ENCODE assay signal across 21 cellular contexts in the genomic region with DNA sequence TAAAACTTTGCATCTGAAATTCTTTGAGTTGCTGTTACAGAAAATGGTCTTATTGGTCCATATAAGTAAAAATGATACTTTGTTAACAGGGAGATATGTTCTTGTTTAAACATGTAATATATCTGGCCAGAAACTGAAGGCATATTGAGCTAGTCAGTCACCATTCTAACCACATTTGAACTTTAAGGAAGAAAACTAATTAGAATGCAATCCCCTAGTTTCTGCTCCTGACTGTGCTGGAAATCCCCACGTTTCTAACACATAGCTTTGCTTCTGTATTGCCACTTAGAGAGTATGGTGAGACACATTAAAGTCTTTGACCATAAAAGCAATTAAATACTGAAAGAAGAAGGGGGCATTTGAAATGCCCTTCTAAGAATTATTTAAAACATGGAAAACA. TPM values are rescaled to one million over a fixed set of nuclear protein-coding genes. Genes with fewer than 3 reads are reported as not detected.
A peak's percentile ranks its signal among the peaks of the same experiment; 100 is the strongest.
DNase-seq lines count a peak whose midpoint lies in the region; ATAC-seq and TF ChIP-seq lines count a peak whose summit lies in the region.
"Had no signal": no experiment of that assay in that cellular context is flagged by ENCODE, and none has a peak within 500 bp of the region (broad histone marks: within the 10 kb centered on the region; RNA-seq: fewer than 3 reads in every experiment).

No MANE protein-coding gene starts in this region.

- H3K9me3 Mint-ChIP-seq in activated naive CD4-positive, alpha-beta T cell treated with anti-CD3 and anti-CD28 coated beads for 36 hours, result peaks cover 30% of the 10 kb centered on the region
- peaks cover 25% of the 10 kb centered on the region for H3K9me3 Mint-ChIP-seq in activated naive CD8-positive, alpha-beta T cell treated with anti-CD3 and anti-CD28 coated beads for 36 hours
- H3K9me3 Mint-ChIP-seq in stimulated activated naive B cell treated with anti-CD40 and anti-IgM and Interleukin-4, amounts not matched to agents 10 μg/mL and 1 μg/mL and 100 μg/mL, for 72 hours, result peaks cover 17 to 18% of the 10 kb centered on the region in 2 donors

- intact Hi-C loops in activated naive CD4-positive, alpha-beta T cell treated with anti-CD3 and anti-CD28 coated beads for 36 hours (cut with micrococcal nuclease), result loop anchor here (1.0 to 2.0 kb wide), 3 partner anchors 15 to 66 kb away; no protein-coding TSS in a partner anchor
- intact Hi-C loops in right cardiac atrium (cut with DNase I), result no loop called here

- H3K27ac ChIP-seq in right cardiac atrium (ENCODE audit: low read length), result no peak overlapping the region
- H3K27ac ChIP-seq: adrenal gland, GM23248, HL-60, right atrium auricular region had no signal

- no peaks in the 10 kb centered on the region for H3K27me3 ChIP-seq in right cardiac atrium (ENCODE audit: control insufficient read depth, insufficient read depth)
- H3K27me3 ChIP-seq: adrenal gland, right atrium auricular region had no signal

- no peak for TF ChIP-seq CTCF in GM20000 (IDR thresholded peaks at IDR 0.05; ENCODE audit: extremely low read depth, missing control alignments)

- ATAC-seq in stimulated activated naive B cell treated with anti-CD40 and anti-IgM and Interleukin-4, amounts not matched to agents 10 μg/mL and 1 μg/mL and 100 μg/mL, for 72 hours (replicated peaks), result peak; percentile 76 to 77
- no peak for ATAC-seq in right cardiac atrium
- ATAC-seq: CD8-positive, alpha-beta T cell; mucosa of descending colon; WTC11 had no signal

- DNase-seq in activated naive CD4-positive, alpha-beta T cell treated with anti-CD3 and anti-CD28 coated beads for 36 hours, result peak; percentile 58
- DNase-seq in activated naive CD4-positive, alpha-beta T cell treated with Interleukin-2 at 50 U/mL for 16 hours, result no peak
- DNase-seq in GM20000 (ENCODE audit: low spot score) (peak; percentile 43), amniotic stem cell (lab: John Stamatoyannopoulos, UW) (no peak), right cardiac atrium (no peak), HCEC 1CT (no peak)
- DNase-seq in activated naive CD8-positive, alpha-beta T cell treated with anti-CD3 and anti-CD28 coated beads for 36 hours, result peak; percentile 7
- peak; percentile 35 for DNase-seq in stimulated activated naive B cell treated with anti-CD40 and anti-IgM and Interleukin-4, amounts not matched to agents 10 μg/mL and 1 μg/mL and 100 μg/mL, for 72 hours
- DNase-seq: activated CD8-positive, alpha-beta memory T cell treated with anti-CD3 and anti-CD28 coated beads, Interleukin-2, amount 50 U/mL, for 4 hours; adrenal gland; CD8-positive, alpha-beta T cell; DMS79; GM23248; mucosa of descending colon; NCI-H2029 treated with DMSO at 0.1 percent for 48 hours; NCI-H524; nucleus accumbens; SHP77 treated with DMSO at 0.1 percent for 48 hours had no signal

- WGBS in right cardiac atrium, result 51% methylated on average over 1 of the region's 1 CpG

- H3K4me1 Mint-ChIP-seq in activated naive CD4-positive, alpha-beta T cell treated with anti-CD3 and anti-CD28 coated beads for 36 hours (ENCODE audit: low read depth), result peaks cover 36% of the 10 kb centered on the region
- H3K4me1 Mint-ChIP-seq in activated naive CD8-positive, alpha-beta T cell treated with anti-CD3 and anti-CD28 coated beads for 36 hours, result peaks cover 38% of the 10 kb centered on the region
- peaks cover 26 to 32% of the 10 kb centered on the region in 2 donors for H3K4me1 Mint-ChIP-seq in stimulated activated naive B cell treated with anti-CD40 and anti-IgM and Interleukin-4, amounts not matched to agents 10 μg/mL and 1 μg/mL and 100 μg/mL, for 72 hours

- no peaks in the 10 kb centered on the region for H3K27me3 Mint-ChIP-seq in activated naive CD4-positive, alpha-beta T cell treated with anti-CD3 and anti-CD28 coated beads for 36 hours (ENCODE audit: low read depth)
- H3K27me3 Mint-ChIP-seq in activated naive CD8-positive, alpha-beta T cell treated with anti-CD3 and anti-CD28 coated beads for 36 hours, result no peaks in the 10 kb centered on the region
- H3K27me3 Mint-ChIP-seq in stimulated activated naive B cell treated with anti-CD40 and anti-IgM and Interleukin-4, amounts not matched to agents 10 μg/mL and 1 μg/mL and 100 μg/mL, for 72 hours, result peaks cover 7 to 10% of the 10 kb centered on the region in 2 donors

- CTCF ChIA-PET in activated naive CD4-positive, alpha-beta T cell treated with anti-CD3 and anti-CD28 coated beads for 36 hours (lab: Charles Lee), result interaction anchor here (1.5 kb wide), 1 partner anchor 11 kb away, joined by 5 read pairs; no protein-coding TSS in a partner anchor

- peaks cover 17% of the 10 kb centered on the region for H3K36me3 Mint-ChIP-seq in activated naive CD4-positive, alpha-beta T cell treated with anti-CD3 and anti-CD28 coated beads for 36 hours (ENCODE audit: low read depth)
- H3K36me3 Mint-ChIP-seq in activated naive CD8-positive, alpha-beta T cell treated with anti-CD3 and anti-CD28 coated beads for 36 hours, result peaks cover 35% of the 10 kb centered on the region
- H3K36me3 Mint-ChIP-seq in stimulated activated naive B cell treated with anti-CD40 and anti-IgM and Interleukin-4, amounts not matched to agents 10 μg/mL and 1 μg/mL and 100 μg/mL, for 72 hours, result peaks cover 6 to 21% of the 10 kb centered on the region in 2 donors

- H3K9me3 ChIP-seq in right cardiac atrium (ENCODE audit: control insufficient read depth, low read length), result no peaks in the 10 kb centered on the region
- H3K9me3 ChIP-seq: adrenal gland, mucosa of descending colon, right atrium auricular region had no signal

- H3K4me3 Mint-ChIP-seq in activated naive CD4-positive, alpha-beta T cell treated with anti-CD3 and anti-CD28 coated beads for 36 hours, result no peak overlapping the region
- peak overlapping the region; percentile 0 for H3K4me3 Mint-ChIP-seq in activated naive CD8-positive, alpha-beta T cell treated with anti-CD3 and anti-CD28 coated beads for 36 hours
- no peak overlapping the region for H3K4me3 Mint-ChIP-seq in stimulated activated naive B cell treated with anti-CD40 and anti-IgM and Interleukin-4, amounts not matched to agents 10 μg/mL and 1 μg/mL and 100 μg/mL, for 72 hours
- H3K4me3 Mint-ChIP-seq: CD8-positive, alpha-beta T cell; WTC11 had no signal

- H3K27ac Mint-ChIP-seq in activated naive CD4-positive, alpha-beta T cell treated with anti-CD3 and anti-CD28 coated beads for 36 hours, result peak overlapping the region; percentile 55
- peak overlapping the region; percentile 81 for H3K27ac Mint-ChIP-seq in activated naive CD8-positive, alpha-beta T cell treated with anti-CD3 and anti-CD28 coated beads for 36 hours
- H3K27ac Mint-ChIP-seq in stimulated activated naive B cell treated with anti-CD40 and anti-IgM and Interleukin-4, amounts not matched to agents 10 μg/mL and 1 μg/mL and 100 μg/mL, for 72 hours, result peak overlapping the region; percentile 40
- H3K27ac Mint-ChIP-seq: CD8-positive, alpha-beta T cell; WTC11 had no signal

- no peaks in the 10 kb centered on the region for H3K4me1 ChIP-seq in right cardiac atrium (ENCODE audit: control insufficient read depth, insufficient read depth, low read length)

- H3K4me3 ChIP-seq in right cardiac atrium (ENCODE audit: low read length), result no peak overlapping the region
- H3K4me3 ChIP-seq: adrenal gland, GM23248, mucosa of descending colon, right atrium auricular region had no signal

RNA-seq across cellular contexts. Expression of a gene that starts 32.1 kb away (rescaled TPM):
- 10 to 100 TPM; 13.2 to 13.4 TPM for total RNA-seq in activated naive CD4-positive, alpha-beta T cell treated with anti-CD3 and anti-CD28 coated beads for 36 hours
- 10 to 100 TPM; 19.4 to 21.3 TPM for total RNA-seq in activated naive CD8-positive, alpha-beta T cell treated with anti-CD3 and anti-CD28 coated beads for 36 hours
- 1 to 10 TPM; 6.3 to 7.9 (median 7.4) TPM for total RNA-seq in right cardiac atrium
- 6.5 TPM for polyA plus RNA-seq in right cardiac atrium

Comparison
In these comparisons a context has a peak if more than half of its experiments do, and no peak if none do; other contexts are left out.
1. DNase-seq: peak in activated naive CD4-positive, alpha-beta T cell treated with anti-CD3 and anti-CD28 coated beads for 36 hours (single experiment), GM20000 (single experiment), activated naive CD8-positive, alpha-beta T cell treated with anti-CD3 and anti-CD28 coated beads for 36 hours (single experiment) and stimulated activated naive B cell treated with anti-CD40 and anti-IgM and Interleukin-4, amounts not matched to agents 10 μg/mL and 1 μg/mL and 100 μg/mL, for 72 hours (single experiment); none in activated naive CD4-positive, alpha-beta T cell treated with Interleukin-2 at 50 U/mL for 16 hours (single experiment), amniotic stem cell (single experiment), right cardiac atrium (0 of 3) and HCEC 1CT (single experiment).
2. ATAC-seq: peak in stimulated activated naive B cell treated with anti-CD40 and anti-IgM and Interleukin-4, amounts not matched to agents 10 μg/mL and 1 μg/mL and 100 μg/mL, for 72 hours (2 of 2); none in right cardiac atrium (0 of 2).
3. Peak in every context shown above with its lines, with median percentiles within 50 percentile points of each other: H3K27ac Mint-ChIP-seq.